Comparison of ENCODE assay signal across 10 cellular contexts in the genomic region with DNA sequence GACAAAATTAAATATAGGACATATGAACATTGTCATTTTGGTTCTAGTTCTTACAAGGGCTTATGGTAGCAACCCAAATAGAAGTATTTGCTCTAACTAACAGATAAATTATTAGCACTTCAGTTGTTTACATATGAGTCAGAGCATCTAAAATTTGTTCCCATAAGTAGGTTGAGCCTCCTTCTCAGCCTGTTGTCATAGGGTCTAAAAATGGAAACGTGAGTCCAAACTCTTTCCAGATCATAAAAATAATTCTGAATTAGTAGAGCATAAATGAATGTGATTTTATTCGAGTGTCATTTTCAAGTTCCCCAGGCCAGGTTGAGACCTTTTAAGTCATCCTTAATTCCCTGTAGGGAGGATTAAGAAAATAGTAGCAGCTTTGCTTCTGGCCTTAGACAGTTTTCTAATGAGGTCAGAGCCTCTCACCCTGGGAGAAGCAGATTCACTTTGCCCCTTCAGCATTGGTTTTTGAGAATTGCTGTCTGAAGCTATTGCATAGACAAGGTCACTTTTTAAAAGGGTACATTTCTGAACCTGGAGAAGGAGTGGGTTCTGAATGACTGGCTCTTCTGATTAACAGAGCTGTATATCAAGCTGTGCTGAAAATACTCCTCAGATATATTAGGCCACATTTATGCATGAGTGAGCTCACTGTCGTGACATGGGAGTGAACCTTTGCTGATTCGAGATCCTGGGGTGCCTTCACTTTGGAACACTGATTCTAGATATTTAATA.
DNase-seq lines count a peak whose midpoint lies in the region; ATAC-seq and TF ChIP-seq lines count a peak whose summit lies in the region.
"Had no signal": no experiment of that assay in that cellular context is flagged by ENCODE, and none has a peak within 500 bp of the region (broad histone marks: within the 10 kb centered on the region; RNA-seq: fewer than 3 reads in every experiment).

No MANE protein-coding gene starts in this region.

- H3K36me3 Mint-ChIP-seq in osteocyte (ENCODE audit: unreplicated experiment), result no peaks in the 10 kb centered on the region

- H3K27me3 ChIP-seq in BLaER1 treated with 17β-estradiol and CSF1 and Interleukin-3, amounts not matched to agents 10 nM and 100 nM, result peaks cover 0 to 10% (median 0%) of the 10 kb centered on the region in 11 experiments; a peak in 3 of 22 replicates

- peak overlapping the region; percentile 50 for H3K27ac Mint-ChIP-seq in osteocyte (ENCODE audit: unreplicated experiment)

- H3K4me3 Mint-ChIP-seq in osteocyte (ENCODE audit: unreplicated experiment), result no peak overlapping the region

- H3K36me3 ChIP-seq in BLaER1 treated with 17β-estradiol and CSF1 and Interleukin-3, amounts not matched to agents 10 nM and 100 nM, result no peaks in the 10 kb centered on the region

- peaks cover 0 to 5% (median 0%) of the 10 kb centered on the region in 11 experiments; a peak in 1 of 22 replicates for H4K20me1 ChIP-seq in BLaER1 treated with 17β-estradiol and CSF1 and Interleukin-3, amounts not matched to agents 10 nM and 100 nM

- ATAC-seq in HG03139 (IDR thresholded peaks at IDR 0.05; ENCODE audit: unreplicated experiment) (no peak), HG03432 (IDR thresholded peaks at IDR 0.05; ENCODE audit: unreplicated experiment) (no peak)

- H3K27me3 Mint-ChIP-seq in osteocyte (ENCODE audit: unreplicated experiment), result no peaks in the 10 kb centered on the region

- peak; percentile 78 for DNase-seq in M059J (ENCODE audit: low read depth)
- DNase-seq in fibroblast of mammary gland (ENCODE audit: low read depth), result peak; percentile 70
- DNase-seq in osteocyte (ENCODE audit: extremely low spot score, unreplicated experiment), result no peak
- DNase-seq in NOMO-1 treated with dmso at 0.1 percent for 144 hours (lab: John Stamatoyannopoulos, UW; ENCODE audit: unreplicated experiment), result no peak
- no peak for DNase-seq in NK-92 treated with Interleukin-12 subunit alpha and Interleukin-12 subunit beta, amount 100 ng/mL, for 24 hours (lab: John Stamatoyannopoulos, UW)
- DNase-seq: Caco-2, NCI-H526 treated with DMSO at 0.1 percent for 48 hours had no signal

- H3K27ac ChIP-seq in BLaER1 treated with 17β-estradiol and CSF1 and Interleukin-3, amounts not matched to agents 10 nM and 100 nM, result peak overlapping the region in 7 of 11 experiments; percentile 24 to 47 (median 40); a peak in 10 of 22 replicates

- no peak overlapping the region for H3K4me3 ChIP-seq in BLaER1 treated with 17β-estradiol and CSF1 and Interleukin-3, amounts not matched to agents 10 nM and 100 nM
- H3K4me3 ChIP-seq in fibroblast of mammary gland (ENCODE audit: control insufficient read depth, low read depth, low read length), result no peak overlapping the region

- peaks cover 17 to 47% (median 28%) of the 10 kb centered on the region in 10 experiments for H3K4me1 ChIP-seq in BLaER1 treated with 17β-estradiol and CSF1 and Interleukin-3, amounts not matched to agents 10 nM and 100 nM

- H3K4me2 ChIP-seq in BLaER1 treated with 17β-estradiol and CSF1 and Interleukin-3, amounts not matched to agents 10 nM and 100 nM, result peak overlapping the region; percentile 49 to 74 (median 65)

- TF ChIP-seq CTCF in fibroblast of mammary gland (conservative IDR thresholded peaks at IDR 0.05; ENCODE audit: control insufficient read depth, insufficient read depth, low read depth, low read length) (no peak), osteocyte (IDR thresholded peaks at IDR 0.05) (no peak)

- H3K9me3 ChIP-seq in BLaER1 treated with 17β-estradiol and CSF1 and Interleukin-3, amounts not matched to agents 10 nM and 100 nM (replicated peaks in 1 of 11), result no peaks in the 10 kb centered on the region
- H3K9me3 ChIP-seq: Caco-2 had no signal

- H3K9me3 Mint-ChIP-seq in osteocyte (ENCODE audit: unreplicated experiment), result no peaks in the 10 kb centered on the region

- H3K9ac ChIP-seq in BLaER1 treated with 17β-estradiol and CSF1 and Interleukin-3, amounts not matched to agents 10 nM and 100 nM, result 0 out of 22 replicates have a peak overlapping the region, but pooled peaks of 5 of the 11 experiments have one; percentile 2 to 31 (median 3)

- peaks cover 34% of the 10 kb centered on the region for H3K4me1 Mint-ChIP-seq in osteocyte (ENCODE audit: unreplicated experiment)

Comparison
In these comparisons a context has a peak if more than half of its experiments do, and no peak if none do; other contexts are left out.
1. DNase-seq: peak in M059J (single experiment) and fibroblast of mammary gland (single experiment); none in osteocyte (single experiment), NOMO-1 treated with dmso at 0.1 percent for 144 hours (single experiment) and NK-92 treated with Interleukin-12 subunit alpha and Interleukin-12 subunit beta, amount 100 ng/mL, for 24 hours (single experiment).